12 cellular contexts compared by ENCODE assay signal in the genomic region with DNA sequence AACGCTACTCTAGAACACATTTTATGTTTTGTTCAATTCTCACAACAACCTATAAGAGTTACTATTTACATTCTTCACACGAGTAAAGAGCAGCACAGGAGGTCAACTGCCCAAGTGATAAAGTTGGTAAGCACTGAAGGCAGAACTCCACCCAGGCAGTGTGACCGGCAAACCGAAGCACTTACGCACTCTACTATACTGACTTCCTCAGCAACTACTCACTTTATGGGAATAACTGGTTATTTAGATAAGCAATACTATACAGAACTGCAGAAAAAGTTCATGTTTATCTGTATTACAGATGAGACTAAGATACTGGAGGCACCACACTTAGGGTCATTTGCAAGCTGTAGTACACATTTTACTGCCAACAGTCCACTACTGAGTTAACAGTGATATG. TPM values are rescaled to one million over a fixed set of nuclear protein-coding genes. Genes with fewer than 3 reads are reported as not detected.
DNase-seq lines count a peak whose midpoint lies in the region; ATAC-seq and TF ChIP-seq lines count a peak whose summit lies in the region.
"Had no signal": no experiment of that assay in that cellular context is flagged by ENCODE, and none has a peak within 500 bp of the region (broad histone marks: within the 10 kb centered on the region; RNA-seq: fewer than 3 reads in every experiment).

No MANE protein-coding gene starts in this region.

- no peaks in the 10 kb centered on the region for H3K9me3 Mint-ChIP-seq in activated CD4-positive, alpha-beta memory T cell treated with anti-CD3 and anti-CD28 coated beads for 36 hours
- no peaks in the 10 kb centered on the region for H3K9me3 Mint-ChIP-seq in activated CD4-positive, alpha-beta memory T cell treated with anti-CD3 and anti-CD28 coated beads, Interleukin-2, amount 10 ng/mL, durations not matched to agents 7 days and 5 days
- H3K9me3 Mint-ChIP-seq in stimulated activated naive CD8-positive, alpha-beta T cell treated with anti-CD3 and anti-CD28 coated beads, Interleukin-15, amount 100 ng/mL, for 72 hours = no peaks in the 10 kb centered on the region

- peak overlapping the region; percentile 41 for H3K9ac ChIP-seq in adipocyte (ENCODE audit: low read length)

- no peaks in the 10 kb centered on the region for H3K27me3 ChIP-seq in adipocyte (replicated peaks; ENCODE audit: control insufficient read depth, insufficient read depth, low read length)
- no peaks in the 10 kb centered on the region for H3K27me3 ChIP-seq in left lung
- H3K27me3 ChIP-seq: ovary had no signal

- no peak for DNase-seq in activated CD4-positive, alpha-beta memory T cell treated with anti-CD3 and anti-CD28 coated beads for 36 hours
- no peak for DNase-seq in activated CD4-positive, alpha-beta memory T cell treated with anti-CD3 and anti-CD28 coated beads, Interleukin-2, amount 10 ng/mL, durations not matched to agents 7 days and 5 days
- DNase-seq in adipocyte (ENCODE audit: low read depth) = no peak
- peak in 1 of 2 donors; percentile 49 for DNase-seq in left lung
- DNase-seq in stimulated activated naive CD8-positive, alpha-beta T cell treated with anti-CD3 and anti-CD28 coated beads, Interleukin-15, amount 100 ng/mL, for 72 hours = no peak
- no peak for DNase-seq in COR-L47 (lab: John Stamatoyannopoulos, UW)
- DNase-seq in central memory CD4-positive, alpha-beta T cell = no peak
- no peak for DNase-seq in stimulated activated CD4-positive, alpha-beta T cell treated with anti-CD3 and anti-CD28 coated beads, Interleukin-1b, Interleukin-23, amount 100 ng/mL, for 48 hours
- DNase-seq: 8988T; cortex of kidney; ovary; stimulated activated CD4-positive, alpha-beta T cell treated with anti-CD3 and anti-CD28 coated beads, Interleukin-4, amount 100 ng/mL, for 4 hours had no signal

- ATAC-seq in left lung = peak; percentile 65
- no peak for ATAC-seq in stimulated activated naive CD8-positive, alpha-beta T cell treated with anti-CD3 and anti-CD28 coated beads, Interleukin-15, amount 100 ng/mL, for 72 hours

- H3K36me3 ChIP-seq in adipocyte (ENCODE audit: control insufficient read depth, insufficient read depth, low read length, severe bottlenecking) = peaks cover 6% of the 10 kb centered on the region
- H3K36me3 ChIP-seq in left lung = no peaks in the 10 kb centered on the region
- H3K36me3 ChIP-seq: ovary had no signal

- no peak overlapping the region for H3K4me3 ChIP-seq in adipocyte (ENCODE audit: low read length)
- H3K4me3 ChIP-seq in left lung = no peak overlapping the region
- H3K4me3 ChIP-seq: ovary had no signal

- H3K4me1 Mint-ChIP-seq in activated CD4-positive, alpha-beta memory T cell treated with anti-CD3 and anti-CD28 coated beads for 36 hours (ENCODE audit: low read depth) = peaks cover 88% of the 10 kb centered on the region
- H3K4me1 Mint-ChIP-seq in activated CD4-positive, alpha-beta memory T cell treated with anti-CD3 and anti-CD28 coated beads, Interleukin-2, amount 10 ng/mL, durations not matched to agents 7 days and 5 days = peaks cover 76% of the 10 kb centered on the region
- H3K4me1 Mint-ChIP-seq in stimulated activated naive CD8-positive, alpha-beta T cell treated with anti-CD3 and anti-CD28 coated beads, Interleukin-15, amount 100 ng/mL, for 72 hours = peaks cover 90% of the 10 kb centered on the region

- peak overlapping the region; percentile 14 for H3K27ac Mint-ChIP-seq in activated CD4-positive, alpha-beta memory T cell treated with anti-CD3 and anti-CD28 coated beads for 36 hours
- no peak overlapping the region for H3K27ac Mint-ChIP-seq in activated CD4-positive, alpha-beta memory T cell treated with anti-CD3 and anti-CD28 coated beads, Interleukin-2, amount 10 ng/mL, durations not matched to agents 7 days and 5 days
- peak overlapping the region; percentile 55 to 60 for H3K27ac Mint-ChIP-seq in stimulated activated naive CD8-positive, alpha-beta T cell treated with anti-CD3 and anti-CD28 coated beads, Interleukin-15, amount 100 ng/mL, for 72 hours

- no peak for TF ChIP-seq CTCF in left lung (IDR thresholded peaks at IDR 0.05)

- H3K27ac ChIP-seq in left lung = peak overlapping the region; percentile 45 to 62
- H3K27ac ChIP-seq: ovary had no signal

- peaks cover 9% of the 10 kb centered on the region for H3K36me3 Mint-ChIP-seq in activated CD4-positive, alpha-beta memory T cell treated with anti-CD3 and anti-CD28 coated beads for 36 hours
- peaks cover 32% of the 10 kb centered on the region for H3K36me3 Mint-ChIP-seq in activated CD4-positive, alpha-beta memory T cell treated with anti-CD3 and anti-CD28 coated beads, Interleukin-2, amount 10 ng/mL, durations not matched to agents 7 days and 5 days (ENCODE audit: low read depth)

- intact Hi-C loops in activated CD4-positive, alpha-beta memory T cell treated with anti-CD3 and anti-CD28 coated beads for 36 hours (cut with micrococcal nuclease) = no loop called here
- intact Hi-C loops in left lung (cut with DNase I) = no loop called here

- no peaks in the 10 kb centered on the region for H3K27me3 Mint-ChIP-seq in activated CD4-positive, alpha-beta memory T cell treated with anti-CD3 and anti-CD28 coated beads for 36 hours
- H3K27me3 Mint-ChIP-seq in activated CD4-positive, alpha-beta memory T cell treated with anti-CD3 and anti-CD28 coated beads, Interleukin-2, amount 10 ng/mL, durations not matched to agents 7 days and 5 days = no peaks in the 10 kb centered on the region
- no peaks in the 10 kb centered on the region for H3K27me3 Mint-ChIP-seq in stimulated activated naive CD8-positive, alpha-beta T cell treated with anti-CD3 and anti-CD28 coated beads, Interleukin-15, amount 100 ng/mL, for 72 hours

- H3K4me1 ChIP-seq in adipocyte (ENCODE audit: control insufficient read depth, insufficient read depth, low read length) (peaks cover 46% of the 10 kb centered on the region), left lung (peaks cover 26 to 37% of the 10 kb centered on the region in 2 donors)

- CTCF ChIA-PET in activated CD4-positive, alpha-beta memory T cell treated with anti-CD3 and anti-CD28 coated beads for 36 hours (lab: Charles Lee) = no interaction called here
- CTCF ChIA-PET in activated CD4-positive, alpha-beta memory T cell treated with anti-CD3 and anti-CD28 coated beads, Interleukin-2, amount 10 ng/mL, durations not matched to agents 7 days and 5 days (lab: Charles Lee) = interaction anchor here (0.9 to 1.2 kb wide), 2 partner anchors 28 to 111 kb away, joined by 3 read pairs; no protein-coding TSS in a partner anchor

- no peak overlapping the region for H3K4me3 Mint-ChIP-seq in activated CD4-positive, alpha-beta memory T cell treated with anti-CD3 and anti-CD28 coated beads for 36 hours
- H3K4me3 Mint-ChIP-seq in activated CD4-positive, alpha-beta memory T cell treated with anti-CD3 and anti-CD28 coated beads, Interleukin-2, amount 10 ng/mL, durations not matched to agents 7 days and 5 days = no peak overlapping the region
- H3K4me3 Mint-ChIP-seq in stimulated activated naive CD8-positive, alpha-beta T cell treated with anti-CD3 and anti-CD28 coated beads, Interleukin-15, amount 100 ng/mL, for 72 hours = peak overlapping the region in 1 of 2 donors; percentile 2

- H3K9me3 ChIP-seq in adipocyte (ENCODE audit: control insufficient read depth, low read length) (no peaks in the 10 kb centered on the region), left lung (no peaks in the 10 kb centered on the region)
- H3K9me3 ChIP-seq: ovary had no signal

- POLR2A ChIA-PET in activated CD4-positive, alpha-beta memory T cell treated with anti-CD3 and anti-CD28 coated beads for 36 hours (lab: Charles Lee) = no interaction called here
- POLR2A ChIA-PET in activated CD4-positive, alpha-beta memory T cell treated with anti-CD3 and anti-CD28 coated beads, Interleukin-2, amount 10 ng/mL, durations not matched to agents 7 days and 5 days (lab: Charles Lee) = interaction anchor here (0.9 to 1.5 kb wide), 2 partner anchors 26 to 206 kb away, joined by 3 to 5 read pairs; no protein-coding TSS in a partner anchor

RNA-seq across cellular contexts. Expression of gene FOXO1, which starts 28.8 kb away (rescaled TPM):
- 10 to 100 TPM; 34.2 to 34.5 TPM for total RNA-seq in activated CD4-positive, alpha-beta memory T cell treated with anti-CD3 and anti-CD28 coated beads for 36 hours
- total RNA-seq in activated CD4-positive, alpha-beta memory T cell treated with anti-CD3 and anti-CD28 coated beads, Interleukin-2, amount 10 ng/mL, durations not matched to agents 7 days and 5 days = 10 to 100 TPM; 31.6 to 32.2 TPM
- 10 to 100 TPM; 19.3 to 24.0 TPM for total RNA-seq in left lung
